Comparison of ENCODE assay signal across 17 cellular contexts in genomic region chr1:221888801-221889200, GRCh38.
DNase-seq lines count a peak whose midpoint lies in the region; ATAC-seq and TF ChIP-seq lines count a peak whose summit lies in the region.
"Had no signal": no experiment of that assay in that cellular context is flagged by ENCODE, and none has a peak within 500 bp of the region (broad histone marks: within the 10 kb centered on the region; RNA-seq: fewer than 3 reads in every experiment).

No MANE protein-coding gene starts in this region.

- no peak overlapping the region for H3K4me3 ChIP-seq in adipocyte (ENCODE audit: low read length)

- no peak overlapping the region for H3K4me3 Mint-ChIP-seq in activated naive CD8-positive, alpha-beta T cell treated with anti-CD3 and anti-CD28 coated beads, Interleukin-2, amount 50 U/mL, for 24 hours
- H3K4me3 Mint-ChIP-seq in activated naive CD8-positive, alpha-beta T cell treated with anti-CD3 and anti-CD28 coated beads for 36 hours = no peak overlapping the region
- peak overlapping the region; percentile 26 to 55 for H3K4me3 Mint-ChIP-seq in stimulated activated naive B cell treated with anti-CD40 and anti-IgM and Interleukin-4, amounts not matched to agents 10 μg/mL and 1 μg/mL and 100 μg/mL, for 72 hours
- H3K4me3 Mint-ChIP-seq: CD14-positive monocyte; CD8-positive, alpha-beta memory T cell; HFFc6 had no signal

- no peaks in the 10 kb centered on the region for H3K9me3 Mint-ChIP-seq in activated naive CD8-positive, alpha-beta T cell treated with anti-CD3 and anti-CD28 coated beads, Interleukin-2, amount 50 U/mL, for 24 hours
- no peaks in the 10 kb centered on the region for H3K9me3 Mint-ChIP-seq in activated naive CD8-positive, alpha-beta T cell treated with anti-CD3 and anti-CD28 coated beads for 36 hours
- peaks cover 0 to 1% of the 10 kb centered on the region in 2 donors for H3K9me3 Mint-ChIP-seq in stimulated activated naive B cell treated with anti-CD40 and anti-IgM and Interleukin-4, amounts not matched to agents 10 μg/mL and 1 μg/mL and 100 μg/mL, for 72 hours
- H3K9me3 Mint-ChIP-seq: CD8-positive, alpha-beta memory T cell; HFFc6 had no signal

- peaks cover under 1% of the 10 kb centered on the region for H3K9me3 ChIP-seq in adipocyte (ENCODE audit: control insufficient read depth, low read length)
- H3K9me3 ChIP-seq: Caco-2 had no signal

- H3K27ac Mint-ChIP-seq in activated naive CD8-positive, alpha-beta T cell treated with anti-CD3 and anti-CD28 coated beads, Interleukin-2, amount 50 U/mL, for 24 hours = peak overlapping the region; percentile 20
- no peak overlapping the region for H3K27ac Mint-ChIP-seq in activated naive CD8-positive, alpha-beta T cell treated with anti-CD3 and anti-CD28 coated beads for 36 hours
- H3K27ac Mint-ChIP-seq in stimulated activated naive B cell treated with anti-CD40 and anti-IgM and Interleukin-4, amounts not matched to agents 10 μg/mL and 1 μg/mL and 100 μg/mL, for 72 hours = peak overlapping the region; percentile 78
- H3K27ac Mint-ChIP-seq: CD14-positive monocyte, HFFc6 had no signal

- H3K4me1 ChIP-seq in adipocyte (ENCODE audit: control insufficient read depth, insufficient read depth, low read length) (peaks cover 59% of the 10 kb centered on the region), foreskin keratinocyte (peaks cover 17% of the 10 kb centered on the region)
- H3K4me1 ChIP-seq: Caco-2 had no signal

- peaks cover 7% of the 10 kb centered on the region for H3K27me3 Mint-ChIP-seq in activated naive CD8-positive, alpha-beta T cell treated with anti-CD3 and anti-CD28 coated beads, Interleukin-2, amount 50 U/mL, for 24 hours
- peaks cover 27% of the 10 kb centered on the region for H3K27me3 Mint-ChIP-seq in activated naive CD8-positive, alpha-beta T cell treated with anti-CD3 and anti-CD28 coated beads for 36 hours
- H3K27me3 Mint-ChIP-seq in stimulated activated naive B cell treated with anti-CD40 and anti-IgM and Interleukin-4, amounts not matched to agents 10 μg/mL and 1 μg/mL and 100 μg/mL, for 72 hours = peaks cover 4 to 7% of the 10 kb centered on the region in 2 donors

- H3K4me1 Mint-ChIP-seq in activated naive CD8-positive, alpha-beta T cell treated with anti-CD3 and anti-CD28 coated beads, Interleukin-2, amount 50 U/mL, for 24 hours = peaks cover 6% of the 10 kb centered on the region
- H3K4me1 Mint-ChIP-seq in activated naive CD8-positive, alpha-beta T cell treated with anti-CD3 and anti-CD28 coated beads for 36 hours = peaks cover 7% of the 10 kb centered on the region
- peaks cover 28 to 35% of the 10 kb centered on the region in 2 donors for H3K4me1 Mint-ChIP-seq in stimulated activated naive B cell treated with anti-CD40 and anti-IgM and Interleukin-4, amounts not matched to agents 10 μg/mL and 1 μg/mL and 100 μg/mL, for 72 hours
- H3K4me1 Mint-ChIP-seq: CD14-positive monocyte; CD8-positive, alpha-beta memory T cell had no signal

- H3K27me3 ChIP-seq in adipocyte (replicated peaks; ENCODE audit: control insufficient read depth, insufficient read depth, low read length) = no peaks in the 10 kb centered on the region
- H3K27me3 ChIP-seq in foreskin keratinocyte = no peaks in the 10 kb centered on the region

- peak overlapping the region; percentile 79 for H3K9ac ChIP-seq in adipocyte (ENCODE audit: low read length)

- no peak for TF ChIP-seq CTCF in foreskin keratinocyte (conservative IDR thresholded peaks at IDR 0.05)

- no peaks in the 10 kb centered on the region for H3K36me3 Mint-ChIP-seq in activated naive CD8-positive, alpha-beta T cell treated with anti-CD3 and anti-CD28 coated beads, Interleukin-2, amount 50 U/mL, for 24 hours (ENCODE audit: low read depth)
- no peaks in the 10 kb centered on the region for H3K36me3 Mint-ChIP-seq in activated naive CD8-positive, alpha-beta T cell treated with anti-CD3 and anti-CD28 coated beads for 36 hours
- H3K36me3 Mint-ChIP-seq in stimulated activated naive B cell treated with anti-CD40 and anti-IgM and Interleukin-4, amounts not matched to agents 10 μg/mL and 1 μg/mL and 100 μg/mL, for 72 hours = peaks cover 0 to 5% of the 10 kb centered on the region in 2 donors
- H3K36me3 Mint-ChIP-seq: CD8-positive, alpha-beta memory T cell had no signal

- no peak for ATAC-seq in activated naive CD8-positive, alpha-beta T cell treated with anti-CD3 and anti-CD28 coated beads, Interleukin-2, amount 50 U/mL, for 24 hours
- ATAC-seq in foreskin keratinocyte (no peak), HG02642 (IDR thresholded peaks at IDR 0.05; ENCODE audit: poor library complexity, unreplicated experiment) (no peak)
- ATAC-seq in stimulated activated naive B cell treated with anti-CD40 and anti-IgM and Interleukin-4, amounts not matched to agents 10 μg/mL and 1 μg/mL and 100 μg/mL, for 72 hours (replicated peaks) = peak in 1 of 2 donors; percentile 7
- ATAC-seq: HepG2 had no signal

- H3K27ac ChIP-seq in foreskin keratinocyte = peak overlapping the region; percentile 56
- H3K27ac ChIP-seq: 22Rv1 had no signal

- H3K36me3 ChIP-seq in adipocyte (ENCODE audit: control insufficient read depth, insufficient read depth, low read length, severe bottlenecking) = no peaks in the 10 kb centered on the region

- DNase-seq in activated naive CD8-positive, alpha-beta T cell treated with anti-CD3 and anti-CD28 coated beads, Interleukin-2, amount 50 U/mL, for 24 hours = no peak
- no peak for DNase-seq in activated naive CD8-positive, alpha-beta T cell treated with anti-CD3 and anti-CD28 coated beads for 36 hours
- DNase-seq in adipocyte (ENCODE audit: low read depth) (no peak), foreskin keratinocyte (no peak), EL (no peak), SIG-M5 treated with dmso at 0.1 percent for 504 hours (lab: John Stamatoyannopoulos, UW; ENCODE audit: unreplicated experiment) (no peak)
- no peak for DNase-seq in stimulated activated naive B cell treated with anti-CD40 and anti-IgM and Interleukin-4, amounts not matched to agents 10 μg/mL and 1 μg/mL and 100 μg/mL, for 72 hours
- DNase-seq: Caco-2; CD8-positive, alpha-beta memory T cell; DND-41; GF-D8; HCEC 1CT; HFFc6 had no signal

Comparison
In these comparisons a context has a peak if more than half of its experiments do, and no peak if none do; other contexts are left out.
1. H3K4me3 Mint-ChIP-seq: peak in stimulated activated naive B cell treated with anti-CD40 and anti-IgM and Interleukin-4, amounts not matched to agents 10 μg/mL and 1 μg/mL and 100 μg/mL, for 72 hours (2 of 2); none in activated naive CD8-positive, alpha-beta T cell treated with anti-CD3 and anti-CD28 coated beads, Interleukin-2, amount 50 U/mL, for 24 hours (single experiment) and activated naive CD8-positive, alpha-beta T cell treated with anti-CD3 and anti-CD28 coated beads for 36 hours (single experiment).